In genomic region chr1:46340404-46341221, GRCh38 we compare ENCODE assay signal across 8 cellular contexts. TPM values are rescaled to one million over a fixed set of nuclear protein-coding genes. Genes with fewer than 3 reads are reported as not detected.
DNase-seq lines count a peak whose midpoint lies in the region; ATAC-seq and TF ChIP-seq lines count a peak whose summit lies in the region.

NSUN4 (plus strand) TSS chr1:46340807; CDS start chr1:46340827, 20 bp downstream.

- peak; percentile 51 for TF ChIP-seq CTCF in BE2C (IDR thresholded peaks at IDR 0.05; ENCODE audit: low read depth, low read length)
- TF ChIP-seq CTCF in colonic mucosa (IDR thresholded peaks at IDR 0.05), result peak; percentile 34

- peaks cover 8% of the 10 kb centered on the region for H3K36me3 ChIP-seq in BE2C
- no peaks in the 10 kb centered on the region for H3K36me3 ChIP-seq in colonic mucosa

- ATAC-seq in HG03439 (IDR thresholded peaks at IDR 0.05; ENCODE audit: unreplicated experiment), result peak; percentile 81

- H3K27me3 ChIP-seq in BE2C (no peaks in the 10 kb centered on the region), colonic mucosa (no peaks in the 10 kb centered on the region), layer of hippocampus (ENCODE audit: control insufficient read depth, insufficient read depth, low read length) (no peaks in the 10 kb centered on the region)

- H3K9ac ChIP-seq in colonic mucosa (ENCODE audit: low read depth in 2 of 2, low read length in 2 of 2), result peak within 1 kb of the TSS; percentile 85 to 86

- H3K4me3 ChIP-seq in BE2C (ENCODE audit: low read depth, low read length) (peak within 1 kb of the TSS; percentile 80), colonic mucosa (peak within 1 kb of the TSS; percentile 57)

- peak within 1 kb of the TSS; percentile 99 for H3K27ac ChIP-seq in colonic mucosa
- peak within 1 kb of the TSS; percentile 92 for H3K27ac ChIP-seq in layer of hippocampus (ENCODE audit: low read depth, low read length)

- intact Hi-C loops in colonic mucosa (cut with DNase I), result loop anchor here (10.0 kb wide), 1 partner anchor 96 kb away; the partner anchor contains the start of gene RAD54L

- H3K4me1 ChIP-seq in BE2C, result no peaks in the 10 kb centered on the region
- H3K4me1 ChIP-seq in colonic mucosa, result peaks cover 4% of the 10 kb centered on the region

- DNase-seq in BE2C (peak; percentile 82), NCI-H510A treated with DMSO at 0.1 percent for 48 hours (lab: John Stamatoyannopoulos, UW) (peak; percentile 85), colonic mucosa (peak; percentile 95)
- DNase-seq in activated CD4-positive, alpha-beta T cell treated with anti-CD3 and anti-CD28 coated beads for 48 hours, result peak; percentile 91
- peak; percentile 74 to 81 for DNase-seq in stimulated activated CD4-positive, alpha-beta T cell treated with anti-CD3 and anti-CD28 coated beads, Interleukin-1b, Interleukin-23, amount 100 ng/mL, for 4 hours (ENCODE audit: low read depth in 2 of 2)

- H3K9me3 ChIP-seq in BE2C (no peaks in the 10 kb centered on the region), colonic mucosa (no peaks in the 10 kb centered on the region)

- TF ChIP-seq POLR2A in GM19193 (IDR thresholded peaks at IDR 0.05; ENCODE audit: extremely low read depth, insufficient read depth, insufficient read length), result peak; percentile 85

RNA-seq across cellular contexts. Expression of gene NSUN4, which starts in this region (rescaled TPM):
- polyA plus RNA-seq in BE2C (2012; ENCODE audit: insufficient read depth, insufficient read length, low read depth), result 18.8 TPM
- total RNA-seq in colonic mucosa, result 10 to 100 TPM; 18.3 to 19.0 TPM

Comparison
In these comparisons a context has a peak if more than half of its experiments do, and no peak if none do; other contexts are left out.
1. Peak in every context shown above with its lines: DNase-seq, ATAC-seq, H3K4me3 ChIP-seq and H3K27ac ChIP-seq.